In genomic region chr19:48635966-48636858, GRCh38 we compare ENCODE assay signal across 8 cellular contexts. TPM values are rescaled to one million over a fixed set of nuclear protein-coding genes. Genes with fewer than 3 reads are reported as not detected.
DNase-seq lines count a peak whose midpoint lies in the region; ATAC-seq lines count a peak whose summit lies in the region.

No MANE protein-coding gene starts in this region.

- H3K36me3 ChIP-seq in BLaER1: peaks cover 22% of the 10 kb centered on the region

- H3K4me2 ChIP-seq in BLaER1: peak overlapping the region; percentile 100

- H3K4me3 ChIP-seq in BLaER1: peak overlapping the region; percentile 89

- H3K9me3 ChIP-seq in BLaER1: no peaks in the 10 kb centered on the region

- H3K36me3 Mint-ChIP-seq in activated naive CD4-positive, alpha-beta T cell treated with anti-CD3 and anti-CD28 coated beads, Interleukin-2, amount 50 U/mL, for 72 hours: peaks cover 0 to 16% of the 10 kb centered on the region in 2 donors
- H3K36me3 Mint-ChIP-seq in immature natural killer cell: peaks cover 4 to 6% (median 5%) of the 10 kb centered on the region in 3 donors
- H3K36me3 Mint-ChIP-seq in stimulated activated naive CD8-positive, alpha-beta T cell treated with anti-CD3 and anti-CD28 coated beads, Interleukin-15, Interleukin-2, amounts not matched to agents 100 ng/mL and 50 ng/mL, for 24 hours (ENCODE audit: low read depth): no peaks in the 10 kb centered on the region

- H3K27ac Mint-ChIP-seq in activated naive CD4-positive, alpha-beta T cell treated with anti-CD3 and anti-CD28 coated beads, Interleukin-2, amount 50 U/mL, for 72 hours: peak overlapping the region; percentile 18 to 71
- peak overlapping the region; percentile 85 to 99 (median 98) for H3K27ac Mint-ChIP-seq in immature natural killer cell
- peak overlapping the region; percentile 42 for H3K27ac Mint-ChIP-seq in stimulated activated naive CD8-positive, alpha-beta T cell treated with anti-CD3 and anti-CD28 coated beads, Interleukin-15, Interleukin-2, amounts not matched to agents 100 ng/mL and 50 ng/mL, for 24 hours

- H3K4me1 ChIP-seq in BLaER1: peaks cover 53% of the 10 kb centered on the region

- H3K27ac ChIP-seq in BLaER1: peak overlapping the region; percentile 94

- H3K27me3 Mint-ChIP-seq in immature natural killer cell (ENCODE audit: low read depth in 3 of 3): peaks cover 14 to 24% (median 14%) of the 10 kb centered on the region in 3 donors
- no peaks in the 10 kb centered on the region for H3K27me3 Mint-ChIP-seq in stimulated activated naive CD8-positive, alpha-beta T cell treated with anti-CD3 and anti-CD28 coated beads, Interleukin-15, Interleukin-2, amounts not matched to agents 100 ng/mL and 50 ng/mL, for 24 hours

- H3K9me3 Mint-ChIP-seq in activated naive CD4-positive, alpha-beta T cell treated with anti-CD3 and anti-CD28 coated beads, Interleukin-2, amount 50 U/mL, for 72 hours: peaks cover 0 to 11% of the 10 kb centered on the region in 2 donors
- no peaks in the 10 kb centered on the region for H3K9me3 Mint-ChIP-seq in immature natural killer cell
- H3K9me3 Mint-ChIP-seq in stimulated activated naive CD8-positive, alpha-beta T cell treated with anti-CD3 and anti-CD28 coated beads, Interleukin-15, Interleukin-2, amounts not matched to agents 100 ng/mL and 50 ng/mL, for 24 hours: no peaks in the 10 kb centered on the region

- H4K20me1 ChIP-seq in BLaER1: peaks cover 13% of the 10 kb centered on the region

- no peaks in the 10 kb centered on the region for H3K27me3 ChIP-seq in BLaER1

- H3K9ac ChIP-seq in BLaER1: peak overlapping the region; percentile 88

- peaks cover 56 to 57% of the 10 kb centered on the region in 2 donors for H3K4me1 Mint-ChIP-seq in immature natural killer cell
- peaks cover 63% of the 10 kb centered on the region for H3K4me1 Mint-ChIP-seq in stimulated activated naive CD8-positive, alpha-beta T cell treated with anti-CD3 and anti-CD28 coated beads, Interleukin-15, Interleukin-2, amounts not matched to agents 100 ng/mL and 50 ng/mL, for 24 hours (ENCODE audit: low read depth)

- peak; percentile 48 for DNase-seq in HT-29 (ENCODE audit: low spot score)
- no peak for DNase-seq in activated naive CD4-positive, alpha-beta T cell treated with anti-CD3 and anti-CD28 coated beads, Interleukin-2, amount 50 U/mL, for 72 hours (ENCODE audit: low spot score in 2 of 2)
- DNase-seq in immature natural killer cell: no peak
- no peak for DNase-seq in T1000 (lab: John Stamatoyannopoulos, UW)
- no peak for DNase-seq in cerebellum (ENCODE audit: low spot score)

- H3K4me3 Mint-ChIP-seq in immature natural killer cell: peak overlapping the region; percentile 89 to 98 (median 92)
- peak overlapping the region; percentile 86 for H3K4me3 Mint-ChIP-seq in stimulated activated naive CD8-positive, alpha-beta T cell treated with anti-CD3 and anti-CD28 coated beads, Interleukin-15, Interleukin-2, amounts not matched to agents 100 ng/mL and 50 ng/mL, for 24 hours

- ATAC-seq in activated naive CD4-positive, alpha-beta T cell treated with anti-CD3 and anti-CD28 coated beads, Interleukin-2, amount 50 U/mL, for 72 hours: no peak
- ATAC-seq in HG03469 (IDR thresholded peaks at IDR 0.05; ENCODE audit: unreplicated experiment): no peak

RNA-seq across cellular contexts. Expression of gene DBP, which starts 1.0 kb away (rescaled TPM):
- total RNA-seq in HT-29 (2014; rRNA removed; shearing (Covaris generic)): 19.4 and 27.9 TPM in 2 replicates
- total RNA-seq in activated naive CD4-positive, alpha-beta T cell treated with anti-CD3 and anti-CD28 coated beads, Interleukin-2, amount 50 U/mL, for 72 hours: 10 to 100 TPM; 10.5 to 16.9 TPM
- polyA plus RNA-seq in immature natural killer cell: 10 to 100 TPM; 23.6 to 65.1 (median 26.3) TPM
- total RNA-seq in cerebellum: 3.2 TPM

RNA-seq across cellular contexts. Expression of gene CA11, which starts 9.8 kb away (rescaled TPM):
- 1.4 and 4.7 TPM in 2 replicates for total RNA-seq in HT-29 (2014; rRNA removed; shearing (Covaris generic))
- 10 to 100 TPM in 1 of 2 donors, 1 to 10 TPM in 1; 7.9 to 10.9 TPM for total RNA-seq in activated naive CD4-positive, alpha-beta T cell treated with anti-CD3 and anti-CD28 coated beads, Interleukin-2, amount 50 U/mL, for 72 hours
- 10 to 100 TPM in 1 of 3 donors, 1 to 10 TPM in 2; 1.8 to 16.4 (median 3.6) TPM for polyA plus RNA-seq in immature natural killer cell
- total RNA-seq in cerebellum: 13.6 TPM

RNA-seq across cellular contexts. Expression of gene SPHK2, which starts 16.9 kb away (rescaled TPM):
- total RNA-seq in HT-29 (2014; rRNA removed; shearing (Covaris generic)): 114 and 115 TPM in 2 replicates
- 10 to 100 TPM; 25.7 to 40.4 TPM for total RNA-seq in activated naive CD4-positive, alpha-beta T cell treated with anti-CD3 and anti-CD28 coated beads, Interleukin-2, amount 50 U/mL, for 72 hours
- polyA plus RNA-seq in immature natural killer cell: 10 to 100 TPM; 10.5 to 14.5 (median 14.1) TPM
- total RNA-seq in cerebellum: 9.8 TPM

RNA-seq across cellular contexts. Expression of gene RPL18, which starts 17.2 kb away (rescaled TPM):
- 6,271 and 6,382 TPM in 2 replicates for total RNA-seq in HT-29 (2014; rRNA removed; shearing (Covaris generic))
- 1,000 to 10,000 TPM; 2,030 to 2,264 TPM for total RNA-seq in activated naive CD4-positive, alpha-beta T cell treated with anti-CD3 and anti-CD28 coated beads, Interleukin-2, amount 50 U/mL, for 72 hours
- 1,000 to 10,000 TPM in 1 of 3 donors, 100 to 1,000 TPM in 2; 938 to 1,525 (median 950) TPM for polyA plus RNA-seq in immature natural killer cell
- total RNA-seq in cerebellum: 670 TPM

RNA-seq across cellular contexts. Expression of gene FAM83E, which starts 21.3 kb away (rescaled TPM):
- total RNA-seq in HT-29 (2014; rRNA removed; shearing (Covaris generic)): 15.9 and 18.5 TPM in 2 replicates
- total RNA-seq in activated naive CD4-positive, alpha-beta T cell treated with anti-CD3 and anti-CD28 coated beads, Interleukin-2, amount 50 U/mL, for 72 hours: 1 to 10 TPM; 5.5 to 9.1 TPM
- polyA plus RNA-seq in immature natural killer cell: not detected
- total RNA-seq in cerebellum: not detected

Comparison
In these comparisons a context has a peak if more than half of its experiments do, and no peak if none do; other contexts are left out.
1. H3K27ac Mint-ChIP-seq: peak in every context shown above with its lines; median percentile 98 in immature natural killer cell; 44 in activated naive CD4-positive, alpha-beta T cell treated with anti-CD3 and anti-CD28 coated beads, Interleukin-2, amount 50 U/mL, for 72 hours; 42 in stimulated activated naive CD8-positive, alpha-beta T cell treated with anti-CD3 and anti-CD28 coated beads, Interleukin-15, Interleukin-2, amounts not matched to agents 100 ng/mL and 50 ng/mL, for 24 hours.